1 cellular context compared by ENCODE assay signal in the genomic region with DNA sequence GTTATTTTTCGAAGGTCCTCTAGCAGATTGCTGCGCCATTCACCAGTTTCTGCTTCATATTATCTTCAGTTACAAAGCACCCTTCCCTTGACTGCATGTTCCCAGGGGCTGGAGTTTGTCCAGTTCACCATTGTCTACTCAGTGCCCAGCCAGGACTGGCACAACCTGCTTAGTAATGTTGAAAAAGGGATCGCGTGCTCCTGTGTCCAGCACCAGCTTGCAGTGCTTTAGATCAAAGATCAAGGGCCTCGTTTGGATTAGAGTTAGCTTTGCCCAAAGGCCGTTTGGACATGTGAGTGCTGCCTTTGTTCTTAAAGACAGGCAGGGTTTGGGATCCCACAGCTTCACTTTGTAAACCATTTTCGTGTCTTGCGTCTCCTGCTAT.
A peak's percentile ranks its signal among the peaks of the same experiment; 100 is the strongest.
TF ChIP-seq lines count a peak whose summit lies in the region.

No MANE protein-coding gene starts in this region.

TF ChIP-seq in HepG2, 621 proteins besides CTCF, POLR2A, EP300 and RAD21 (continued from another document and continues in another):
- TF ChIP-seq, protein P1, sequence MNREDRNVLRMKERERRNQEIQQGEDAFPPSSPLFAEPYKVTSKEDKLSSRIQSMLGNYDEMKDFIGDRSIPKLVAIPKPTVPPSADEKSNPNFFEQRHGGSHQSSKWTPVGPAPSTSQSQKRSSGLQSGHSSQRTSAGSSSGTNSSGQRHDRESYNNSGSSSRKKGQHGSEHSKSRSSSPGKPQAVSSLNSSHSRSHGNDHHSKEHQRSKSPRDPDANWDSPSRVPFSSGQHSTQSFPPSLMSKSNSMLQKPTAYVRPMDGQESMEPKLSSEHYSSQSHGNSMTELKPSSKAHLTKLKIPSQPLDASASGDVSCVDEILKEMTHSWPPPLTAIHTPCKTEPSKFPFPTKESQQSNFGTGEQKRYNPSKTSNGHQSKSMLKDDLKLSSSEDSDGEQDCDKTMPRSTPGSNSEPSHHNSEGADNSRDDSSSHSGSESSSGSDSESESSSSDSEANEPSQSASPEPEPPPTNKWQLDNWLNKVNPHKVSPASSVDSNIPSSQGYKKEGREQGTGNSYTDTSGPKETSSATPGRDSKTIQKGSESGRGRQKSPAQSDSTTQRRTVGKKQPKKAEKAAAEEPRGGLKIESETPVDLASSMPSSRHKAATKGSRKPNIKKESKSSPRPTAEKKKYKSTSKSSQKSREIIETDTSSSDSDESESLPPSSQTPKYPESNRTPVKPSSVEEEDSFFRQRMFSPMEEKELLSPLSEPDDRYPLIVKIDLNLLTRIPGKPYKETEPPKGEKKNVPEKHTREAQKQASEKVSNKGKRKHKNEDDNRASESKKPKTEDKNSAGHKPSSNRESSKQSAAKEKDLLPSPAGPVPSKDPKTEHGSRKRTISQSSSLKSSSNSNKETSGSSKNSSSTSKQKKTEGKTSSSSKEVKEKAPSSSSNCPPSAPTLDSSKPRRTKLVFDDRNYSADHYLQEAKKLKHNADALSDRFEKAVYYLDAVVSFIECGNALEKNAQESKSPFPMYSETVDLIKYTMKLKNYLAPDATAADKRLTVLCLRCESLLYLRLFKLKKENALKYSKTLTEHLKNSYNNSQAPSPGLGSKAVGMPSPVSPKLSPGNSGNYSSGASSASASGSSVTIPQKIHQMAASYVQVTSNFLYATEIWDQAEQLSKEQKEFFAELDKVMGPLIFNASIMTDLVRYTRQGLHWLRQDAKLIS (CRISPR knock-in tag; IDR thresholded peaks at IDR 0.05), result no peak
- TF ChIP-seq RELA (CRISPR knock-in tag; IDR thresholded peaks at IDR 0.05) (no peak), ZNF552 (CRISPR knock-in tag; IDR thresholded peaks at IDR 0.05; ENCODE audit: borderline replicate concordance) (no peak), PHB2 (IDR thresholded peaks at IDR 0.05; ENCODE audit: partially characterized antibody) (no peak), MTA3 (CRISPR knock-in tag; IDR thresholded peaks at IDR 0.05) (no peak), ZNF703 (CRISPR knock-in tag; IDR thresholded peaks at IDR 0.05; ENCODE audit: borderline replicate concordance) (no peak), ZNF124 (CRISPR knock-in tag; IDR thresholded peaks at IDR 0.05) (no peak; the same call in 1 of the 2 replicates), NCOA1 (CRISPR knock-in tag; IDR thresholded peaks at IDR 0.05) (no peak), ZNF550 (CRISPR knock-in tag; IDR thresholded peaks at IDR 0.05; ENCODE audit: borderline replicate concordance) (no peak), ZNF432 (CRISPR knock-in tag; IDR thresholded peaks at IDR 0.05; ENCODE audit: borderline replicate concordance) (no peak), TSC22D2 (CRISPR knock-in tag; IDR thresholded peaks at IDR 0.05; ENCODE audit: borderline replicate concordance) (no peak), ZFP1 (CRISPR knock-in tag; IDR thresholded peaks at IDR 0.05) (no peak), ZNF543 (CRISPR knock-in tag; IDR thresholded peaks at IDR 0.05) (no peak), HNRNPK (IDR thresholded peaks at IDR 0.05; ENCODE audit: low read depth, low read length, poor library complexity, severe bottlenecking) (no peak), ZBTB7A (CRISPR knock-in tag; IDR thresholded peaks at IDR 0.05) (no peak), ELF4 (CRISPR knock-in tag; IDR thresholded peaks at IDR 0.05; ENCODE audit: borderline replicate concordance) (no peak), ZNF777 (CRISPR knock-in tag; IDR thresholded peaks at IDR 0.05) (no peak), ZNF136 (CRISPR knock-in tag; IDR thresholded peaks at IDR 0.05; ENCODE audit: low read depth) (no peak), HDAC2 (CRISPR knock-in tag; IDR thresholded peaks at IDR 0.05) (peak; percentile 45; the same call in 1 of the 2 replicates), ZNF484 (CRISPR knock-in tag; IDR thresholded peaks at IDR 0.05; ENCODE audit: borderline replicate concordance, low read depth) (no peak), ZSCAN29 (CRISPR knock-in tag; conservative IDR thresholded peaks at IDR 0.05) (no peak), SOX13 (IDR thresholded peaks at IDR 0.05) (no peak), SOX13 (CRISPR knock-in tag; conservative IDR thresholded peaks at IDR 0.05 in 1 of 2, IDR thresholded peaks at IDR 0.05 in 1 of 2) (peak in 1 of 2 experiments; percentile 73; a peak in 2 of 4 replicates), ZNF317 (CRISPR knock-in tag; IDR thresholded peaks at IDR 0.05) (no peak), ZNF556 (CRISPR knock-in tag; IDR thresholded peaks at IDR 0.05; ENCODE audit: borderline replicate concordance) (no peak), AGO2 (optimal IDR thresholded peaks at IDR 0.05; ENCODE audit: low read depth, low read length) (no peak), ZNF768 (CRISPR knock-in tag; IDR thresholded peaks at IDR 0.05) (no peak), ZNF282 (IDR thresholded peaks at IDR 0.05; ENCODE audit: partially characterized antibody) (no peak), MBNL3 (CRISPR knock-in tag; conservative IDR thresholded peaks at IDR 0.05) (no peak), ZNF10 (CRISPR knock-in tag; IDR thresholded peaks at IDR 0.05; ENCODE audit: borderline replicate concordance, low read depth) (no peak), GABPA (IDR thresholded peaks at IDR 0.05; ENCODE audit: low read depth, low read length) (no peak), GABPA (CRISPR knock-in tag; IDR thresholded peaks at IDR 0.05; ENCODE audit: low read depth) (no peak), ZFP36L2 (CRISPR knock-in tag; IDR thresholded peaks at IDR 0.05) (no peak), TBX2 (CRISPR knock-in tag; IDR thresholded peaks at IDR 0.05; ENCODE audit: borderline replicate concordance) (no peak), TAF15 (IDR thresholded peaks at IDR 0.05; ENCODE audit: low read depth, low read length, poor library complexity, severe bottlenecking) (no peak), CREM (IDR thresholded peaks at IDR 0.05) (peak; percentile 27; the same call in 1 of the 2 replicates), CREM (CRISPR knock-in tag; IDR thresholded peaks at IDR 0.05) (no peak)
- TF ChIP-seq, protein P2, sequence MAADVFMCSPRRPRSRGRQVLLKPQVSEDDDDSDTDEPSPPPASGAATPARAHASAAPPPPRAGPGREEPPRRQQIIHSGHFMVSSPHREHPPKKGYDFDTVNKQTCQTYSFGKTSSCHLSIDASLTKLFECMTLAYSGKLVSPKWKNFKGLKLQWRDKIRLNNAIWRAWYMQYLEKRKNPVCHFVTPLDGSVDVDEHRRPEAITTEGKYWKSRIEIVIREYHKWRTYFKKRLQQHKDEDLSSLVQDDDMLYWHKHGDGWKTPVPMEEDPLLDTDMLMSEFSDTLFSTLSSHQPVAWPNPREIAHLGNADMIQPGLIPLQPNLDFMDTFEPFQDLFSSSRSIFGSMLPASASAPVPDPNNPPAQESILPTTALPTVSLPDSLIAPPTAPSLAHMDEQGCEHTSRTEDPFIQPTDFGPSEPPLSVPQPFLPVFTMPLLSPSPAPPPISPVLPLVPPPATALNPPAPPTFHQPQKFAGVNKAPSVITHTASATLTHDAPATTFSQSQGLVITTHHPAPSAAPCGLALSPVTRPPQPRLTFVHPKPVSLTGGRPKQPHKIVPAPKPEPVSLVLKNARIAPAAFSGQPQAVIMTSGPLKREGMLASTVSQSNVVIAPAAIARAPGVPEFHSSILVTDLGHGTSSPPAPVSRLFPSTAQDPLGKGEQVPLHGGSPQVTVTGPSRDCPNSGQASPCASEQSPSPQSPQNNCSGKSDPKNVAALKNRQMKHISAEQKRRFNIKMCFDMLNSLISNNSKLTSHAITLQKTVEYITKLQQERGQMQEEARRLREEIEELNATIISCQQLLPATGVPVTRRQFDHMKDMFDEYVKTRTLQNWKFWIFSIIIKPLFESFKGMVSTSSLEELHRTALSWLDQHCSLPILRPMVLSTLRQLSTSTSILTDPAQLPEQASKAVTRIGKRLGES (CRISPR knock-in tag; IDR thresholded peaks at IDR 0.05; ENCODE audit: borderline replicate concordance), result no peak
- TF ChIP-seq, protein P3, sequence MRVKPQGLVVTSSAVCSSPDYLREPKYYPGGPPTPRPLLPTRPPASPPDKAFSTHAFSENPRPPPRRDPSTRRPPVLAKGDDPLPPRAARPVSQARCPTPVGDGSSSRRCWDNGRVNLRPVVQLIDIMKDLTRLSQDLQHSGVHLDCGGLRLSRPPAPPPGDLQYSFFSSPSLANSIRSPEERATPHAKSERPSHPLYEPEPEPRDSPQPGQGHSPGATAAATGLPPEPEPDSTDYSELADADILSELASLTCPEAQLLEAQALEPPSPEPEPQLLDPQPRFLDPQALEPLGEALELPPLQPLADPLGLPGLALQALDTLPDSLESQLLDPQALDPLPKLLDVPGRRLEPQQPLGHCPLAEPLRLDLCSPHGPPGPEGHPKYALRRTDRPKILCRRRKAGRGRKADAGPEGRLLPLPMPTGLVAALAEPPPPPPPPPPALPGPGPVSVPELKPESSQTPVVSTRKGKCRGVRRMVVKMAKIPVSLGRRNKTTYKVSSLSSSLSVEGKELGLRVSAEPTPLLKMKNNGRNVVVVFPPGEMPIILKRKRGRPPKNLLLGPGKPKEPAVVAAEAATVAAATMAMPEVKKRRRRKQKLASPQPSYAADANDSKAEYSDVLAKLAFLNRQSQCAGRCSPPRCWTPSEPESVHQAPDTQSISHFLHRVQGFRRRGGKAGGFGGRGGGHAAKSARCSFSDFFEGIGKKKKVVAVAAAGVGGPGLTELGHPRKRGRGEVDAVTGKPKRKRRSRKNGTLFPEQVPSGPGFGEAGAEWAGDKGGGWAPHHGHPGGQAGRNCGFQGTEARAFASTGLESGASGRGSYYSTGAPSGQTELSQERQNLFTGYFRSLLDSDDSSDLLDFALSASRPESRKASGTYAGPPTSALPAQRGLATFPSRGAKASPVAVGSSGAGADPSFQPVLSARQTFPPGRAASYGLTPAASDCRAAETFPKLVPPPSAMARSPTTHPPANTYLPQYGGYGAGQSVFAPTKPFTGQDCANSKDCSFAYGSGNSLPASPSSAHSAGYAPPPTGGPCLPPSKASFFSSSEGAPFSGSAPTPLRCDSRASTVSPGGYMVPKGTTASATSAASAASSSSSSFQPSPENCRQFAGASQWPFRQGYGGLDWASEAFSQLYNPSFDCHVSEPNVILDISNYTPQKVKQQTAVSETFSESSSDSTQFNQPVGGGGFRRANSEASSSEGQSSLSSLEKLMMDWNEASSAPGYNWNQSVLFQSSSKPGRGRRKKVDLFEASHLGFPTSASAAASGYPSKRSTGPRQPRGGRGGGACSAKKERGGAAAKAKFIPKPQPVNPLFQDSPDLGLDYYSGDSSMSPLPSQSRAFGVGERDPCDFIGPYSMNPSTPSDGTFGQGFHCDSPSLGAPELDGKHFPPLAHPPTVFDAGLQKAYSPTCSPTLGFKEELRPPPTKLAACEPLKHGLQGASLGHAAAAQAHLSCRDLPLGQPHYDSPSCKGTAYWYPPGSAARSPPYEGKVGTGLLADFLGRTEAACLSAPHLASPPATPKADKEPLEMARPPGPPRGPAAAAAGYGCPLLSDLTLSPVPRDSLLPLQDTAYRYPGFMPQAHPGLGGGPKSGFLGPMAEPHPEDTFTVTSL (CRISPR knock-in tag; IDR thresholded peaks at IDR 0.05; ENCODE audit: borderline replicate concordance), result no peak
- TF ChIP-seq, protein P4, sequence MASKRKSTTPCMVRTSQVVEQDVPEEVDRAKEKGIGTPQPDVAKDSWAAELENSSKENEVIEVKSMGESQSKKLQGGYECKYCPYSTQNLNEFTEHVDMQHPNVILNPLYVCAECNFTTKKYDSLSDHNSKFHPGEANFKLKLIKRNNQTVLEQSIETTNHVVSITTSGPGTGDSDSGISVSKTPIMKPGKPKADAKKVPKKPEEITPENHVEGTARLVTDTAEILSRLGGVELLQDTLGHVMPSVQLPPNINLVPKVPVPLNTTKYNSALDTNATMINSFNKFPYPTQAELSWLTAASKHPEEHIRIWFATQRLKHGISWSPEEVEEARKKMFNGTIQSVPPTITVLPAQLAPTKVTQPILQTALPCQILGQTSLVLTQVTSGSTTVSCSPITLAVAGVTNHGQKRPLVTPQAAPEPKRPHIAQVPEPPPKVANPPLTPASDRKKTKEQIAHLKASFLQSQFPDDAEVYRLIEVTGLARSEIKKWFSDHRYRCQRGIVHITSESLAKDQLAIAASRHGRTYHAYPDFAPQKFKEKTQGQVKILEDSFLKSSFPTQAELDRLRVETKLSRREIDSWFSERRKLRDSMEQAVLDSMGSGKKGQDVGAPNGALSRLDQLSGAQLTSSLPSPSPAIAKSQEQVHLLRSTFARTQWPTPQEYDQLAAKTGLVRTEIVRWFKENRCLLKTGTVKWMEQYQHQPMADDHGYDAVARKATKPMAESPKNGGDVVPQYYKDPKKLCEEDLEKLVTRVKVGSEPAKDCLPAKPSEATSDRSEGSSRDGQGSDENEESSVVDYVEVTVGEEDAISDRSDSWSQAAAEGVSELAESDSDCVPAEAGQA (IDR thresholded peaks at IDR 0.05; ENCODE audit: low read depth), result no peak
- TF ChIP-seq, protein P4 (CRISPR knock-in tag; IDR thresholded peaks at IDR 0.05; ENCODE audit: borderline replicate concordance), result no peak
- TF ChIP-seq, protein P5, sequence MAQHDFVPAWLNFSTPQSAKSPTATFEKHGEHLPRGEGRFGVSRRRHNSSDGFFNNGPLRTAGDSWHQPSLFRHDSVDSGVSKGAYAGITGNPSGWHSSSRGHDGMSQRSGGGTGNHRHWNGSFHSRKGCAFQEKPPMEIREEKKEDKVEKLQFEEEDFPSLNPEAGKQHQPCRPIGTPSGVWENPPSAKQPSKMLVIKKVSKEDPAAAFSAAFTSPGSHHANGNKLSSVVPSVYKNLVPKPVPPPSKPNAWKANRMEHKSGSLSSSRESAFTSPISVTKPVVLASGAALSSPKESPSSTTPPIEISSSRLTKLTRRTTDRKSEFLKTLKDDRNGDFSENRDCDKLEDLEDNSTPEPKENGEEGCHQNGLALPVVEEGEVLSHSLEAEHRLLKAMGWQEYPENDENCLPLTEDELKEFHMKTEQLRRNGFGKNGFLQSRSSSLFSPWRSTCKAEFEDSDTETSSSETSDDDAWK (CRISPR knock-in tag; IDR thresholded peaks at IDR 0.05), result no peak
